Comparison of ENCODE assay signal across 10 cellular contexts in the genomic region with DNA sequence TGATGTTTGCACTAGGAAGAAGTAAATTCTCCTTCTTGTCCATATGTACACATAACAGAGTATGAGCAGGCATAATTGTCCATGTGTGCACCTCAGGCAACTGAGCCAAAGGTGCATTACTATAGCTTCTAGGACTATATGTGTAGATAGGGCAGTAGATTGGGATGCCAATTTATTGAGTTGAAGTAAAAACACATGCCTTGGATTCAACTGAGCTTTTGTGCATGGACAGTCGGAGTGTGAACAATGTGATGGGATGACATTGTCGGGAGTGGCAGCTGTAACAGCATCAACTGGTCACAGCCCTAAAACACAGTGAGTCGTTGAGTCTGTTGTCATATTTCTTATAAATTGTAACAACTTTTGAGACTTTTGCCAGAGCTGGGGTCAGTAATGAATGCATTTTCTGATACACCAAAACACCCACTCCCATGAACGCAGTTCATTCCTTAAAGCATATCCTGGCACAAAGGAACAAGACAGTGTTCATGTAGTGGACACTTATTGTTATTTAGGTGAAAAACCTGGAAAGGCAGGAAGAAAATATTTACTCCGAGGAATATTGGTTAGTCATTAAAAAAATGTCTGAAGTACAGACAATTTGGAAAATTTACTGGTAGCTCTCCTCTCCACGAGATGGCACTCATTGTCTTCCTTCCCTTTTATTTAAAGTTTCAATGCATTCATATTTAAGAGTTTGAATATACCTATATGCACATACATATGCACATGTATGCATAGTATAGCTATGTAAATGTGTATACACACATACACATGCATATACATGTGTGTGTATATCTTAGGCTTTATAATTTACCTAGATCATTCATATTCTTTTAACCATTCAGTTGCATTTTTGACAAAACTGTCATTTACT.
DNase-seq lines count a peak whose midpoint lies in the region; FAIRE-seq and TF ChIP-seq lines count a peak whose summit lies in the region.
"Had no signal": no experiment of that assay in that cellular context is flagged by ENCODE, and none has a peak within 500 bp of the region (broad histone marks: within the 10 kb centered on the region; RNA-seq: fewer than 3 reads in every experiment).

No MANE protein-coding gene starts in this region.

- DNase-seq in D721Med (ENCODE audit: insufficient read length, low spot score) (no peak), LoVo (ENCODE audit: low spot score) (peak; percentile 29), adipocyte (ENCODE audit: low read depth) (peak; percentile 78), NCI-H1436 treated with DMSO at 0.1 percent for 48 hours (lab: John Stamatoyannopoulos, UW) (no peak), D341Med (ENCODE audit: low spot score) (no peak)
- no peak for DNase-seq in activated CD4-positive, CD25-positive, alpha-beta regulatory T cell treated with anti-CD3 and anti-CD28 coated beads, Interleukin-2, amount 50 U/mL, for 72 hours
- DNase-seq in stimulated activated CD4-positive, alpha-beta T cell treated with anti-CD3 and anti-CD28 coated beads, Interleukin-4, amount 100 ng/mL, for 24 hours: no peak
- DNase-seq: NCI-H446 treated with DMSO at 0.1 percent for 48 hours; stimulated activated CD4-positive, alpha-beta T cell treated with anti-CD3 and anti-CD28 coated beads, Interleukin-2, amount 100 ng/mL, for 24 hours had no signal

- peaks cover 15% of the 10 kb centered on the region for H3K4me1 ChIP-seq in adipocyte (ENCODE audit: control insufficient read depth, insufficient read depth, low read length)
- no peaks in the 10 kb centered on the region for H3K4me1 ChIP-seq in liver (ENCODE audit: control insufficient read depth in 4 of 4, insufficient read depth in 4 of 4, low read length in 3 of 4)

- H3K27me3 ChIP-seq in adipocyte (replicated peaks; ENCODE audit: control insufficient read depth, insufficient read depth, low read length) (no peaks in the 10 kb centered on the region), liver (ENCODE audit: control insufficient read depth in 4 of 4, insufficient read depth in 4 of 4, low read length in 3 of 4) (no peaks in the 10 kb centered on the region)

- no peak overlapping the region for H3K9ac ChIP-seq in adipocyte (ENCODE audit: low read length)
- no peak overlapping the region for H3K9ac ChIP-seq in liver (ENCODE audit: low read depth in 1 of 2, low read length in 2 of 2)

- FAIRE-seq in D721Med (lab: Jason Lieb, UNC): no peak

- H3K36me3 ChIP-seq in adipocyte (ENCODE audit: control insufficient read depth, insufficient read depth, low read length, severe bottlenecking) (no peaks in the 10 kb centered on the region), liver (ENCODE audit: control insufficient read depth in 4 of 4, insufficient read depth in 3 of 4, low read depth in 1 of 4, low read length in 3 of 4) (no peaks in the 10 kb centered on the region)

- no peak overlapping the region for H3K4me3 ChIP-seq in adipocyte (ENCODE audit: low read length)
- no peak overlapping the region for H3K4me3 ChIP-seq in liver (ENCODE audit: low read depth in 1 of 3, low read length in 3 of 3)

- no peak overlapping the region for H3K27ac ChIP-seq in liver (ENCODE audit: low read depth in 1 of 2, low read length in 2 of 2)

- WGBS in liver: 80% methylated on average over 6 of the region's 6 CpGs

- peak; percentile 55 to 56 for TF ChIP-seq RAD21 in liver (IDR thresholded peaks at IDR 0.05)

- peak; percentile 31 for TF ChIP-seq CTCF in D721Med (IDR thresholded peaks at IDR 0.05; ENCODE audit: insufficient read depth, missing control alignments)
- peak; percentile 9 for TF ChIP-seq CTCF in liver (IDR thresholded peaks at IDR 0.05; ENCODE audit: low read depth, low read length, missing input control)

- H3K9me3 ChIP-seq in adipocyte (ENCODE audit: control insufficient read depth, low read length) (no peaks in the 10 kb centered on the region), liver (ENCODE audit: control insufficient read depth in 4 of 4, low read length in 3 of 4) (no peaks in the 10 kb centered on the region)

TF ChIP-seq in liver, 16 proteins besides CTCF, POLR2A, EP300 and RAD21:
- TF ChIP-seq SP1 (IDR thresholded peaks at IDR 0.05) (no peak), GABPA (IDR thresholded peaks at IDR 0.05 in 1 of 2, conservative IDR thresholded peaks at IDR 0.05 in 1 of 2) (no peak), HNF4A (conservative IDR thresholded peaks at IDR 0.05) (no peak), YY1 (IDR thresholded peaks at IDR 0.05) (no peak), RXRA (IDR thresholded peaks at IDR 0.05) (no peak), JUND (IDR thresholded peaks at IDR 0.05) (no peak), FOXA1 (IDR thresholded peaks at IDR 0.05) (no peak)
- TF ChIP-seq, protein P1, sequence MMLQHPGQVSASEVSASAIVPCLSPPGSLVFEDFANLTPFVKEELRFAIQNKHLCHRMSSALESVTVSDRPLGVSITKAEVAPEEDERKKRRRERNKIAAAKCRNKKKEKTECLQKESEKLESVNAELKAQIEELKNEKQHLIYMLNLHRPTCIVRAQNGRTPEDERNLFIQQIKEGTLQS (IDR thresholded peaks at IDR 0.05): no peak
- TF ChIP-seq, protein P2, sequence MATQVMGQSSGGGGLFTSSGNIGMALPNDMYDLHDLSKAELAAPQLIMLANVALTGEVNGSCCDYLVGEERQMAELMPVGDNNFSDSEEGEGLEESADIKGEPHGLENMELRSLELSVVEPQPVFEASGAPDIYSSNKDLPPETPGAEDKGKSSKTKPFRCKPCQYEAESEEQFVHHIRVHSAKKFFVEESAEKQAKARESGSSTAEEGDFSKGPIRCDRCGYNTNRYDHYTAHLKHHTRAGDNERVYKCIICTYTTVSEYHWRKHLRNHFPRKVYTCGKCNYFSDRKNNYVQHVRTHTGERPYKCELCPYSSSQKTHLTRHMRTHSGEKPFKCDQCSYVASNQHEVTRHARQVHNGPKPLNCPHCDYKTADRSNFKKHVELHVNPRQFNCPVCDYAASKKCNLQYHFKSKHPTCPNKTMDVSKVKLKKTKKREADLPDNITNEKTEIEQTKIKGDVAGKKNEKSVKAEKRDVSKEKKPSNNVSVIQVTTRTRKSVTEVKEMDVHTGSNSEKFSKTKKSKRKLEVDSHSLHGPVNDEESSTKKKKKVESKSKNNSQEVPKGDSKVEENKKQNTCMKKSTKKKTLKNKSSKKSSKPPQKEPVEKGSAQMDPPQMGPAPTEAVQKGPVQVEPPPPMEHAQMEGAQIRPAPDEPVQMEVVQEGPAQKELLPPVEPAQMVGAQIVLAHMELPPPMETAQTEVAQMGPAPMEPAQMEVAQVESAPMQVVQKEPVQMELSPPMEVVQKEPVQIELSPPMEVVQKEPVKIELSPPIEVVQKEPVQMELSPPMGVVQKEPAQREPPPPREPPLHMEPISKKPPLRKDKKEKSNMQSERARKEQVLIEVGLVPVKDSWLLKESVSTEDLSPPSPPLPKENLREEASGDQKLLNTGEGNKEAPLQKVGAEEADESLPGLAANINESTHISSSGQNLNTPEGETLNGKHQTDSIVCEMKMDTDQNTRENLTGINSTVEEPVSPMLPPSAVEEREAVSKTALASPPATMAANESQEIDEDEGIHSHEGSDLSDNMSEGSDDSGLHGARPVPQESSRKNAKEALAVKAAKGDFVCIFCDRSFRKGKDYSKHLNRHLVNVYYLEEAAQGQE (IDR thresholded peaks at IDR 0.05): no peak

Comparison
In these comparisons a context has a peak if more than half of its experiments do, and no peak if none do; other contexts are left out.
1. DNase-seq: peak in LoVo (single experiment) and adipocyte (single experiment); none in D721Med (single experiment), activated CD4-positive, CD25-positive, alpha-beta regulatory T cell treated with anti-CD3 and anti-CD28 coated beads, Interleukin-2, amount 50 U/mL, for 72 hours (single experiment), stimulated activated CD4-positive, alpha-beta T cell treated with anti-CD3 and anti-CD28 coated beads, Interleukin-4, amount 100 ng/mL, for 24 hours (single experiment), NCI-H1436 treated with DMSO at 0.1 percent for 48 hours (single experiment) and D341Med (single experiment).